ENCODE assay signal across 18 cellular contexts in genomic region chr2:158973111-158973510, GRCh38. TPM values are rescaled to one million over a fixed set of nuclear protein-coding genes. Genes with fewer than 3 reads are reported as not detected.
DNase-seq lines count a peak whose midpoint lies in the region; ATAC-seq and TF ChIP-seq lines count a peak whose summit lies in the region.
"Had no signal": no experiment of that assay in that cellular context is flagged by ENCODE, and none has a peak within 500 bp of the region (broad histone marks: within the 10 kb centered on the region; RNA-seq: fewer than 3 reads in every experiment).

No MANE protein-coding gene starts in this region.

- no peaks in the 10 kb centered on the region for H3K9me3 Mint-ChIP-seq in neural crest cell
- H3K9me3 Mint-ChIP-seq: naive B cell, WTC11 had no signal

- ATAC-seq in GM21526 (IDR thresholded peaks at IDR 0.05; ENCODE audit: low FRiP score, unreplicated experiment), result no peak
- ATAC-seq: pancreas, WTC11 had no signal

- H3K27ac ChIP-seq in coronary artery, result no peak overlapping the region
- H3K27ac ChIP-seq: pancreas had no signal

- peak overlapping the region; percentile 17 for H3K4me3 ChIP-seq in coronary artery
- H3K4me3 ChIP-seq: pancreas, thyroid gland had no signal

- H3K4me1 Mint-ChIP-seq in neural crest cell, result peaks cover 35% of the 10 kb centered on the region

- TF ChIP-seq CTCF in coronary artery (IDR thresholded peaks at IDR 0.05) (no peak), neural crest cell (conservative IDR thresholded peaks at IDR 0.05) (no peak)

- H3K27ac Mint-ChIP-seq in neural crest cell (ENCODE audit: unreplicated experiment), result no peak overlapping the region
- H3K27ac Mint-ChIP-seq: WTC11 had no signal

- peaks cover 44% of the 10 kb centered on the region for H3K27me3 Mint-ChIP-seq in neural crest cell (ENCODE audit: low read depth)

- DNase-seq in DMS53 treated with DMSO at 0.1 percent for 48 hours (lab: John Stamatoyannopoulos, UW; ENCODE audit: unreplicated experiment) (peak; percentile 82), NCI-H345 (lab: John Stamatoyannopoulos, UW) (peak; percentile 85), coronary artery (ENCODE audit: low spot score) (no peak), neural crest cell (ENCODE audit: low read depth, low spot score) (no peak), medulla oblongata (ENCODE audit: extremely low spot score) (no peak)
- no peak for DNase-seq in stimulated activated CD4-positive, alpha-beta T cell treated with anti-CD3 and anti-CD28 coated beads, Interleukin-4, amount 100 ng/mL, for 1 hour
- DNase-seq: activated CD4-positive, alpha-beta T cell treated with anti-CD3 and anti-CD28 coated beads, Interleukin-2, amount 50 U/mL, for 48 hours; amniotic stem cell; Caco-2; GDM1; naive B cell; NCI-H226; pancreas; stimulated activated naive CD4-positive, alpha-beta T cell; T-helper 2 cell had no signal

- H3K4me3 Mint-ChIP-seq in neural crest cell, result peak overlapping the region; percentile 23
- H3K4me3 Mint-ChIP-seq: WTC11 had no signal

- H3K36me3 Mint-ChIP-seq in neural crest cell (ENCODE audit: low read depth), result no peaks in the 10 kb centered on the region
- H3K36me3 Mint-ChIP-seq: naive B cell, WTC11 had no signal

RNA-seq across cellular contexts. Expression of gene TANC1, which starts 4.7 kb away (rescaled TPM):
- 13.2 and 14.1 TPM in 2 replicates for total RNA-seq in neural crest cell

Comparison
In these comparisons a context has a peak if more than half of its experiments do, and no peak if none do; other contexts are left out.
1. DNase-seq: peak in DMS53 treated with DMSO at 0.1 percent for 48 hours (single experiment) and NCI-H345 (single experiment); none in coronary artery (single experiment), neural crest cell (single experiment), medulla oblongata (single experiment) and stimulated activated CD4-positive, alpha-beta T cell treated with anti-CD3 and anti-CD28 coated beads, Interleukin-4, amount 100 ng/mL, for 1 hour (single experiment).